9 cellular contexts compared by ENCODE assay signal in the genomic region with DNA sequence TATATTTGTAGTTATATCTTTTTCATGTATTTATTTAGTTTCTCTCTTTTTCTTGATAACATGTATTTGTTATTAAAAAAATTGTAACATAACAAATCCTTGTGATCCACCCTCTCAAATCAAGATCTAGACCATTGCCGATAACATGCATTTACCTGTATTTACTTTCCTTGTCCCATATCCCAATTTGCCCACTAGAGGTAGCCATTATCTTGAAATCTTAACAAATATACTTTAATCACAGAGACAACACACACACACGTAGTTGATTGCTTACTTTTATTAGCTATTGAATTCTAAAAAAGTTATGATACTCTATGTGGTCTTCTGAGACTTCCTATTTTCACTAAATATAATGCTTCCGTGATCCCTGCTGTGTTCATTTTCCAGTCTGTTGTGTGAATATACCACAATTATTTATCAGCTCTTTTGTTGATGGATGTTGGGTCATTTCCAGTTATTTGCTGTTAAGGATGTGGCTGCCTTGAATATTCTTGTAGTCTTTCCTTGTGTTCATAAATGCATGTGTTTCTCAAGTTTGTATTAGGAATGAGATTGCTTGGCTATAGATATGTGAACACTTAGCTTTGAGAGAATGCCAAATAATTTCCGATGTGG. TPM values are rescaled to one million over a fixed set of nuclear protein-coding genes. Genes with fewer than 3 reads are reported as not detected.
A peak's percentile ranks its signal among the peaks of the same experiment; 100 is the strongest.
DNase-seq lines count a peak whose midpoint lies in the region; ATAC-seq and TF ChIP-seq lines count a peak whose summit lies in the region.
"Had no signal": no experiment of that assay in that cellular context is flagged by ENCODE, and none has a peak within 500 bp of the region (broad histone marks: within the 10 kb centered on the region; RNA-seq: fewer than 3 reads in every experiment).

No MANE protein-coding gene starts in this region.

- H3K4me1 ChIP-seq in CD4-positive, alpha-beta memory T cell (ENCODE audit: insufficient read depth, low read length), result no peaks in the 10 kb centered on the region
- H3K4me1 ChIP-seq in IMR-90 (ENCODE audit: control insufficient read depth, insufficient read depth, low read length), result no peaks in the 10 kb centered on the region
- H3K4me1 ChIP-seq in adipocyte (ENCODE audit: control insufficient read depth, insufficient read depth, low read length), result no peaks in the 10 kb centered on the region

- H3K4me2 ChIP-seq in IMR-90 (ENCODE audit: low read depth, low read length), result 0 out of 2 replicates have a peak overlapping the region, but pooled peaks have one; percentile 61

- H4K5ac ChIP-seq in IMR-90 (ENCODE audit: low read depth, low read length), result no peak overlapping the region

- peak; percentile 32; the same call in 1 of the 2 replicates for ATAC-seq in IMR-90 (ENCODE audit: low read depth)
- peak; percentile 69 for ATAC-seq in left colon
- no peak for ATAC-seq in HG03135 (IDR thresholded peaks at IDR 0.05; ENCODE audit: unreplicated experiment)
- no peak for ATAC-seq in HG03139 (IDR thresholded peaks at IDR 0.05; ENCODE audit: unreplicated experiment)

- H2BK20ac ChIP-seq in IMR-90 (ENCODE audit: low read depth, low read length), result no peak overlapping the region

- H2BK120ac ChIP-seq in IMR-90 (ENCODE audit: low read depth, low read length), result no peak overlapping the region

- H3K9ac ChIP-seq in IMR-90 (ENCODE audit: low read depth, low read length) (no peak overlapping the region), adipocyte (ENCODE audit: low read length) (no peak overlapping the region)

- H3K79me1 ChIP-seq in IMR-90 (ENCODE audit: low read depth in 1 of 2, low read length in 2 of 2), result no peaks in the 10 kb centered on the region

- no TSS peak for BruUV-seq in IMR-90 (replicated peaks; lab: Mats Ljungman, UMichigan)

- H3K4me3 ChIP-seq in CD4-positive, alpha-beta memory T cell (ENCODE audit: low read length in 2 of 2), result no peak overlapping the region
- H3K4me3 ChIP-seq in IMR-90 (ENCODE audit: insufficient read depth, low read depth, low read length), result no peak overlapping the region
- H3K4me3 ChIP-seq in adipocyte (ENCODE audit: low read length), result no peak overlapping the region

- POLR2A ChIA-PET in CD4-positive, alpha-beta memory T cell (lab: Charles Lee; ENCODE audit: partially characterized antibody), result no interaction called here
- POLR2A ChIA-PET in IMR-90 (lab: Charles Lee; ENCODE audit: unreplicated experiment), result no interaction called here

- intact Hi-C loops in CD4-positive, alpha-beta memory T cell (cut with micrococcal nuclease), result loop anchor here (1.0 kb wide), 2 partner anchors 33 to 236 kb away; no protein-coding TSS in a partner anchor
- intact Hi-C loops in IMR-90 (cut with micrococcal nuclease), result no loop called here
- intact Hi-C loops in left colon (cut with DNase I, micrococcal nuclease), result no loop called here

- no peak overlapping the region for H3K4me3 Mint-ChIP-seq in CD4-positive, alpha-beta memory T cell
- H3K4me3 Mint-ChIP-seq in glutamatergic neuron (ENCODE audit: unreplicated experiment), result no peak overlapping the region
- H3K4me3 Mint-ChIP-seq: IgD-negative memory B cell had no signal

- no peaks in the 10 kb centered on the region for H3K27me3 Mint-ChIP-seq in CD4-positive, alpha-beta memory T cell
- H3K27me3 Mint-ChIP-seq in glutamatergic neuron (ENCODE audit: unreplicated experiment), result no peaks in the 10 kb centered on the region

- H2BK15ac ChIP-seq in IMR-90 (ENCODE audit: low read depth, low read length), result no peak overlapping the region

- no peak overlapping the region for H3K27ac ChIP-seq in CD4-positive, alpha-beta memory T cell (ENCODE audit: low read depth, low read length)
- no peak overlapping the region for H3K27ac ChIP-seq in IMR-90 (ENCODE audit: insufficient read depth, low read length)

- TF ChIP-seq RAD21 in IMR-90 (IDR thresholded peaks at IDR 0.05; ENCODE audit: low read length), result peak; percentile 44

- TF ChIP-seq CTCF in IMR-90 (conservative IDR thresholded peaks at IDR 0.05; ENCODE audit: low read depth, low read length) (peak; percentile 49), glutamatergic neuron (IDR thresholded peaks at IDR 0.05; ENCODE audit: partially characterized antibody, unreplicated experiment) (no peak)

- WGBS in IMR-90 (ENCODE audit: extremely low coverage in 2 of 2, insufficient read length in 1 of 2), 2 experiments, result no CpG with 5 or more reads among the region's 4 CpGs

- no peak for TF ChIP-seq POLR2A in IMR-90 (IDR thresholded peaks at IDR 0.05; ENCODE audit: low read depth, low read length)

- H4K8ac ChIP-seq in IMR-90 (ENCODE audit: low read depth in 2 of 2, low read length in 2 of 2), result no peak overlapping the region

- peak overlapping the region in 1 of 7 donors; percentile 76 for H3K27ac Mint-ChIP-seq in CD4-positive, alpha-beta memory T cell
- no peak overlapping the region for H3K27ac Mint-ChIP-seq in glutamatergic neuron (ENCODE audit: unreplicated experiment)
- H3K27ac Mint-ChIP-seq: IgD-negative memory B cell had no signal

- no peaks in the 10 kb centered on the region for H3K36me3 Mint-ChIP-seq in CD4-positive, alpha-beta memory T cell
- H3K36me3 Mint-ChIP-seq in glutamatergic neuron (ENCODE audit: unreplicated experiment), result no peaks in the 10 kb centered on the region
- H3K36me3 Mint-ChIP-seq: IgD-negative memory B cell had no signal

- no peak overlapping the region for H2AK5ac ChIP-seq in IMR-90 (ENCODE audit: low read depth, low read length)

- H3K18ac ChIP-seq in IMR-90 (ENCODE audit: low read depth, low read length), result no peak overlapping the region

- no peaks in the 10 kb centered on the region for H3K9me3 Mint-ChIP-seq in CD4-positive, alpha-beta memory T cell
- no peaks in the 10 kb centered on the region for H3K9me3 Mint-ChIP-seq in glutamatergic neuron (ENCODE audit: unreplicated experiment)
- H3K9me3 Mint-ChIP-seq: IgD-negative memory B cell had no signal

- H3K27me3 ChIP-seq in CD4-positive, alpha-beta memory T cell (ENCODE audit: insufficient read depth, low read length), result no peaks in the 10 kb centered on the region
- H3K27me3 ChIP-seq in IMR-90 (ENCODE audit: control insufficient read depth, insufficient read depth, low read length) (no peaks in the 10 kb centered on the region), adipocyte (replicated peaks; ENCODE audit: control insufficient read depth, insufficient read depth, low read length) (no peaks in the 10 kb centered on the region)

- dilution Hi-C loops in IMR-90 (cut with HindIII; ENCODE audit: low sequenced_read_pairs, unreplicated experiment), result no loop called here

- in situ Hi-C loops in IMR-90 (cut with MboI; ENCODE audit: low sequenced_read_pairs), result no loop called here

- no peak overlapping the region for H3K23ac ChIP-seq in IMR-90 (ENCODE audit: low read depth, low read length)

- H3K4me1 Mint-ChIP-seq in CD4-positive, alpha-beta memory T cell, result peaks cover 0 to 5% (median 4%) of the 10 kb centered on the region in 4 donors
- no peaks in the 10 kb centered on the region for H3K4me1 Mint-ChIP-seq in glutamatergic neuron (ENCODE audit: low read depth, unreplicated experiment)

- no peaks in the 10 kb centered on the region for H3K9me1 ChIP-seq in IMR-90 (ENCODE audit: insufficient read depth, low read length)

- H3K14ac ChIP-seq in IMR-90 (replicated peaks; ENCODE audit: low read depth, low read length), result no peak overlapping the region

- no peaks in the 10 kb centered on the region for H3K36me3 ChIP-seq in CD4-positive, alpha-beta memory T cell (ENCODE audit: insufficient read depth, low read length)
- H3K36me3 ChIP-seq in IMR-90 (ENCODE audit: control insufficient read depth, insufficient read depth, low read length) (no peaks in the 10 kb centered on the region), adipocyte (ENCODE audit: control insufficient read depth, insufficient read depth, low read length, severe bottlenecking) (no peaks in the 10 kb centered on the region)

- H4K91ac ChIP-seq in IMR-90 (ENCODE audit: insufficient read depth, low read depth, low read length), result no peak overlapping the region

- CTCF ChIA-PET in CD4-positive, alpha-beta memory T cell (lab: Charles Lee; ENCODE audit: partially characterized antibody), result interaction anchor here (0.6 to 1.6 kb wide), 20 partner anchors 8 to 241 kb away, joined by 3 to 9 read pairs (median 4); no protein-coding TSS in a partner anchor
- CTCF ChIA-PET in IMR-90 (lab: Yijun Ruan, JAX), result interaction anchor here (0.7 to 1.1 kb wide), 7 partner anchors 8 to 233 kb away, joined by 3 to 5 read pairs (median 3); a partner anchor contains a TSS

- H2AK9ac ChIP-seq in IMR-90 (replicated peaks; ENCODE audit: low read depth, low read length, poor library complexity), result no peak overlapping the region

- H3K9me3 ChIP-seq in CD4-positive, alpha-beta memory T cell (ENCODE audit: control insufficient read depth in 1 of 2, low read length in 2 of 2), result no peaks in the 10 kb centered on the region
- H3K9me3 ChIP-seq in IMR-90 (ENCODE audit: control insufficient read depth, insufficient read depth, low read length), result no peaks in the 10 kb centered on the region
- H3K9me3 ChIP-seq in adipocyte (ENCODE audit: control insufficient read depth, low read length), result no peaks in the 10 kb centered on the region

- no peaks in the 10 kb centered on the region for H4K20me1 ChIP-seq in IMR-90 (ENCODE audit: insufficient read depth, low read length)

- no peak overlapping the region for H3K4ac ChIP-seq in IMR-90 (ENCODE audit: low read depth, low read length)

- no peak overlapping the region for H2AFZ ChIP-seq in IMR-90 (replicated peaks; ENCODE audit: low read length, poor library complexity)

- no peak overlapping the region for H2BK5ac ChIP-seq in IMR-90 (ENCODE audit: low read depth, low read length, poor library complexity, severe bottlenecking)

- DNase-seq in CD4-positive, alpha-beta memory T cell, result peak in 4 of 5 donors; percentile 26 to 37 (median 29)
- peak; percentile 31 for DNase-seq in IMR-90
- peak; percentile 48 for DNase-seq in adipocyte (ENCODE audit: low read depth)
- DNase-seq in left colon, result no peak
- no peak for DNase-seq in glutamatergic neuron
- DNase-seq in NCI-H187 treated with DMSO at 0.1 percent for 48 hours (lab: John Stamatoyannopoulos, UW), result no peak

- no peak overlapping the region for H3K56ac ChIP-seq in IMR-90 (ENCODE audit: extremely low read depth, insufficient read depth, low read length)

TF ChIP-seq in IMR-90, 13 proteins besides CTCF, POLR2A, EP300 and RAD21:
- no peak for TF ChIP-seq MAFK (IDR thresholded peaks at IDR 0.05; ENCODE audit: low read depth, low read length)
- peak; percentile 24; the same call in 1 of the 2 replicates for TF ChIP-seq SMC3 (IDR thresholded peaks at IDR 0.05; ENCODE audit: low read depth, low read length)

RNA-seq across cellular contexts. Expression of a gene that starts 31.3 kb away (rescaled TPM):
- total RNA-seq in CD4-positive, alpha-beta memory T cell, result 100 to 1,000 TPM; 100 to 110 TPM
- 10 to 100 TPM in 1 of 2 donors, 1 to 10 TPM in 1; 7.9 to 18.6 TPM for polyA plus RNA-seq in CD4-positive, alpha-beta memory T cell
- total RNA-seq in IMR-90 (2012; rRNA removed) (51.1 and 60.3 TPM in 2 replicates), left colon (10 to 100 TPM; 69.2 to 70.0 TPM), glutamatergic neuron (ENCODE audit: unreplicated experiment) (215 TPM)
- 10.8 and 15.7 TPM in 2 replicates for polyA plus RNA-seq in IMR-90 (2012; rRNA removed)
- 1.5 and 1.7 TPM in 2 replicates for polyA plus RNA-seq in IMR-90 (2012; cell fraction: cytosol; rRNA removed)
- 4.1 and 52.3 TPM in 2 replicates for polyA plus RNA-seq in IMR-90 (2012; cell fraction: nucleus; rRNA removed; ENCODE audit: low replicate concordance)

Comparison
In these comparisons a context has a peak if more than half of its experiments do, and no peak if none do; other contexts are left out.
1. DNase-seq: peak in CD4-positive, alpha-beta memory T cell (4 of 5), IMR-90 (single experiment) and adipocyte (single experiment); none in left colon (0 of 2), glutamatergic neuron (single experiment) and NCI-H187 treated with DMSO at 0.1 percent for 48 hours (single experiment).
2. ATAC-seq: peak in IMR-90 (single experiment) and left colon (single experiment); none in HG03135 (single experiment) and HG03139 (single experiment).